21 cellular contexts compared by ENCODE assay signal in genomic region chrX:137550561-137551305, GRCh38. TPM values are rescaled to one million over a fixed set of nuclear protein-coding genes. Genes with fewer than 3 reads are reported as not detected.
DNase-seq lines count a peak whose midpoint lies in the region; ATAC-seq and TF ChIP-seq lines count a peak whose summit lies in the region.
"Had no signal": no experiment of that assay in that cellular context is flagged by ENCODE, and none has a peak within 500 bp of the region (broad histone marks: within the 10 kb centered on the region; RNA-seq: fewer than 3 reads in every experiment).

No MANE protein-coding gene starts in this region.

- peak overlapping the region; percentile 18 for H3K4me3 ChIP-seq in cardiac muscle cell
- peak overlapping the region; percentile 54 for H3K4me3 ChIP-seq in thoracic aorta
- H3K4me3 ChIP-seq in effector memory CD4-positive, alpha-beta T cell (ENCODE audit: insufficient read depth, low read depth, low read length, poor library complexity, severe bottlenecking), result no peak overlapping the region
- H3K4me3 ChIP-seq: lung had no signal

- H3K9me3 Mint-ChIP-seq in brain (peaks cover 0 to 18% (median 3%) of the 10 kb centered on the region in 5 experiments), mesothelial cell of epicardium (peaks cover 6% of the 10 kb centered on the region)
- H3K9me3 Mint-ChIP-seq: stimulated activated naive CD8-positive, alpha-beta T cell treated with anti-CD3 and anti-CD28 coated beads, Interleukin-15, Interleukin-2, amounts not matched to agents 100 ng/mL and 50 ng/mL, for 24 hours had no signal

- H3K27me3 ChIP-seq in cardiac muscle cell, result peaks cover 77% of the 10 kb centered on the region
- H3K27me3 ChIP-seq in thoracic aorta (replicated peaks; ENCODE audit: insufficient read depth), result no peaks in the 10 kb centered on the region
- H3K27me3 ChIP-seq in effector memory CD4-positive, alpha-beta T cell (replicated peaks; ENCODE audit: control insufficient read depth, insufficient read depth, low read length, poor library complexity, severe bottlenecking), result no peaks in the 10 kb centered on the region

- peak overlapping the region in 4 of 5 experiments; percentile 31 to 89 (median 78) for H3K27ac Mint-ChIP-seq in brain
- no peak overlapping the region for H3K27ac Mint-ChIP-seq in mesothelial cell of epicardium
- H3K27ac Mint-ChIP-seq: stimulated activated naive CD8-positive, alpha-beta T cell treated with anti-CD3 and anti-CD28 coated beads, Interleukin-15, Interleukin-2, amounts not matched to agents 100 ng/mL and 50 ng/mL, for 24 hours had no signal

- peaks cover 83% of the 10 kb centered on the region for H3K27me3 Mint-ChIP-seq in brain
- H3K27me3 Mint-ChIP-seq in mesothelial cell of epicardium (ENCODE audit: low read depth), result peaks cover 92% of the 10 kb centered on the region

- no peak overlapping the region for H3K27ac ChIP-seq in cardiac muscle cell
- H3K27ac ChIP-seq in thoracic aorta, result no peak overlapping the region
- H3K27ac ChIP-seq in effector memory CD4-positive, alpha-beta T cell (ENCODE audit: insufficient read depth, low read length, poor library complexity, severe bottlenecking), result no peak overlapping the region
- H3K27ac ChIP-seq: WERI-Rb-1 had no signal

- H3K4me3 Mint-ChIP-seq in brain, result peak overlapping the region; percentile 72 to 82 (median 79)
- H3K4me3 Mint-ChIP-seq in mesothelial cell of epicardium, result no peak overlapping the region
- H3K4me3 Mint-ChIP-seq: stimulated activated naive CD8-positive, alpha-beta T cell treated with anti-CD3 and anti-CD28 coated beads, Interleukin-15, Interleukin-2, amounts not matched to agents 100 ng/mL and 50 ng/mL, for 24 hours had no signal

- no peaks in the 10 kb centered on the region for H3K9me3 ChIP-seq in cardiac muscle cell (ENCODE audit: low read depth)
- H3K9me3 ChIP-seq in thoracic aorta, result no peaks in the 10 kb centered on the region
- H3K9me3 ChIP-seq in effector memory CD4-positive, alpha-beta T cell (ENCODE audit: control insufficient read depth, low read length), result no peaks in the 10 kb centered on the region

- peaks cover 10% of the 10 kb centered on the region for H3K4me1 Mint-ChIP-seq in brain
- H3K4me1 Mint-ChIP-seq in mesothelial cell of epicardium, result peaks cover 4% of the 10 kb centered on the region

- ATAC-seq in Right ventricle myocardium superior (ENCODE audit: poor library complexity), result no peak
- ATAC-seq in thoracic aorta (ENCODE audit: insufficient number of reproducible peaks, low FRiP score, low read depth), result no peak
- no peak for ATAC-seq in GM18520 (IDR thresholded peaks at IDR 0.05; ENCODE audit: unreplicated experiment)
- ATAC-seq: esophagus mucosa had no signal

- H3K36me3 ChIP-seq in cardiac muscle cell (no peaks in the 10 kb centered on the region), thoracic aorta (no peaks in the 10 kb centered on the region)
- H3K36me3 ChIP-seq in effector memory CD4-positive, alpha-beta T cell (ENCODE audit: control insufficient read depth, insufficient read depth, low read length), result no peaks in the 10 kb centered on the region
- H3K36me3 ChIP-seq: WERI-Rb-1 had no signal

- no peaks in the 10 kb centered on the region for H3K4me1 ChIP-seq in cardiac muscle cell (ENCODE audit: low read depth)
- no peaks in the 10 kb centered on the region for H3K4me1 ChIP-seq in thoracic aorta (ENCODE audit: control insufficient read depth in 1 of 2, low read depth in 2 of 2)
- H3K4me1 ChIP-seq in effector memory CD4-positive, alpha-beta T cell (ENCODE audit: control insufficient read depth, insufficient read depth, low read length, poor library complexity, severe bottlenecking), result no peaks in the 10 kb centered on the region

- TF ChIP-seq CTCF in cardiac muscle cell (IDR thresholded peaks at IDR 0.05; ENCODE audit: low read depth, low read length) (no peak), brain (conservative IDR thresholded peaks at IDR 0.05) (no peak), thoracic aorta (IDR thresholded peaks at IDR 0.05) (no peak), mesothelial cell of epicardium (IDR thresholded peaks at IDR 0.05; ENCODE audit: unreplicated experiment) (no peak)

- intact Hi-C loops in Right ventricle myocardium superior (cut with DNase I), result no loop called here

- H3K36me3 Mint-ChIP-seq in brain, result no peaks in the 10 kb centered on the region
- H3K36me3 Mint-ChIP-seq in mesothelial cell of epicardium, result no peaks in the 10 kb centered on the region

- DNase-seq in cardiac muscle cell (ENCODE audit: low read depth in 1 of 2, low spot score in 1 of 2), result no peak
- no peak for DNase-seq in Right ventricle myocardium superior
- peak; percentile 7 for DNase-seq in left kidney (ENCODE audit: low read depth, low spot score)
- no peak for DNase-seq in thoracic aorta (ENCODE audit: low spot score)
- DNase-seq in effector memory CD4-positive, alpha-beta T cell, result no peak
- no peak for DNase-seq in mesothelial cell of epicardium (ENCODE audit: low spot score in 2 of 2, unreplicated experiment in 2 of 2)
- DNase-seq: activated naive CD4-positive, alpha-beta T cell treated with Interleukin-2 at 50 U/mL for 16 hours; Calu3; HCEC 1CT; Karpas-422; NCI-H1417 treated with DMSO at 0.1 percent for 48 hours; NCI-H446; occipital lobe; small intestine; WERI-Rb-1 had no signal

RNA-seq across cellular contexts. Expression of gene ZIC3, which starts 15.2 kb away (rescaled TPM):
- 2.4 and 4.3 TPM in 2 replicates for total RNA-seq in cardiac muscle cell
- polyA plus RNA-seq in cardiac muscle cell, result 1.7 and 1.8 TPM in 2 replicates
- total RNA-seq in Right ventricle myocardium superior, result not detected
- 0.24 TPM for polyA plus RNA-seq in brain (ENCODE audit: insufficient read depth, low read depth, low replicate concordance)
- not detected for total RNA-seq in thoracic aorta
- total RNA-seq in mesothelial cell of epicardium, result not detected in 3 replicates
- total RNA-seq: activated CD8-positive, alpha-beta memory T cell treated with anti-CD3 and anti-CD28 coated beads for 36 hours; Calu3; esophagus mucosa; lung had no signal
- polyA plus RNA-seq: lung, small intestine had no signal
